In genomic region chr6:161449521-161449920, GRCh38 we compare ENCODE assay signal across 26 cellular contexts.
"Had no signal": no experiment of that assay in that cellular context is flagged by ENCODE, and none has a peak within 500 bp of the region (broad histone marks: within the 10 kb centered on the region; RNA-seq: fewer than 3 reads in every experiment).

No MANE protein-coding gene starts in this region.

- H3K36me3 Mint-ChIP-seq: memory B cell had no signal

- H3K9me3 Mint-ChIP-seq: dendritic cell treated with granulocyte-macrophage colony-stimulating factor and Interleukin-4, amounts not matched to agents 40 ng/mL and 50 ng/mL, for 4 days; effector memory CD8-positive, alpha-beta T cell; endodermal cell; memory B cell had no signal

- DNase-seq: cerebellar nuclear complex; colonic mucosa; cortex of kidney; effector CD8-positive, alpha-beta T cell; effector memory CD8-positive, alpha-beta T cell; endodermal cell; foreskin keratinocyte; glutamatergic neuron; head of caudate nucleus; heart right ventricle; hippocampal formation; left cardiac atrium; left lung; left ventricle myocardium superior; mammary epithelial cell; mesendoderm; midbrain had no signal

- H3K36me3 ChIP-seq: colonic mucosa, esophagus muscularis mucosa, gastroesophageal sphincter, heart right ventricle, left lung had no signal

- H3K4me1 Mint-ChIP-seq: memory B cell had no signal

- H3K4me3 Mint-ChIP-seq: dendritic cell treated with granulocyte-macrophage colony-stimulating factor and Interleukin-4, amounts not matched to agents 40 ng/mL and 50 ng/mL, for 4 days; effector memory CD8-positive, alpha-beta T cell; endodermal cell; memory B cell had no signal

- H3K9me3 ChIP-seq: colonic mucosa, esophagus muscularis mucosa, gastroesophageal sphincter, heart right ventricle, left lung had no signal

- H3K27ac ChIP-seq: colonic mucosa, esophagus muscularis mucosa, foreskin keratinocyte, gastroesophageal sphincter, heart right ventricle, left lung had no signal

- ATAC-seq: effector memory CD8-positive, alpha-beta T cell; foreskin keratinocyte; gastroesophageal sphincter; heart right ventricle; left cardiac atrium; left lung; left ventricle myocardium superior had no signal

- H3K27me3 ChIP-seq: colonic mucosa, foreskin keratinocyte, gastroesophageal sphincter, heart right ventricle, left lung had no signal

- H3K27me3 Mint-ChIP-seq: dendritic cell treated with granulocyte-macrophage colony-stimulating factor and Interleukin-4, amounts not matched to agents 40 ng/mL and 50 ng/mL, for 4 days; memory B cell had no signal

- H3K4me1 ChIP-seq: colonic mucosa, foreskin keratinocyte, left lung had no signal

- H3K4me3 ChIP-seq: colonic mucosa, esophagus muscularis mucosa, gastroesophageal sphincter, heart right ventricle, left lung, lung had no signal

- FAIRE-seq: endometrium, frontal cortex, islet of Langerhans, keratinocyte had no signal

- H3K27ac Mint-ChIP-seq: dendritic cell treated with granulocyte-macrophage colony-stimulating factor and Interleukin-4, amounts not matched to agents 40 ng/mL and 50 ng/mL, for 4 days; effector memory CD8-positive, alpha-beta T cell; endodermal cell; memory B cell had no signal
